Comparison of ENCODE assay signal across 8 cellular contexts in the genomic region with DNA sequence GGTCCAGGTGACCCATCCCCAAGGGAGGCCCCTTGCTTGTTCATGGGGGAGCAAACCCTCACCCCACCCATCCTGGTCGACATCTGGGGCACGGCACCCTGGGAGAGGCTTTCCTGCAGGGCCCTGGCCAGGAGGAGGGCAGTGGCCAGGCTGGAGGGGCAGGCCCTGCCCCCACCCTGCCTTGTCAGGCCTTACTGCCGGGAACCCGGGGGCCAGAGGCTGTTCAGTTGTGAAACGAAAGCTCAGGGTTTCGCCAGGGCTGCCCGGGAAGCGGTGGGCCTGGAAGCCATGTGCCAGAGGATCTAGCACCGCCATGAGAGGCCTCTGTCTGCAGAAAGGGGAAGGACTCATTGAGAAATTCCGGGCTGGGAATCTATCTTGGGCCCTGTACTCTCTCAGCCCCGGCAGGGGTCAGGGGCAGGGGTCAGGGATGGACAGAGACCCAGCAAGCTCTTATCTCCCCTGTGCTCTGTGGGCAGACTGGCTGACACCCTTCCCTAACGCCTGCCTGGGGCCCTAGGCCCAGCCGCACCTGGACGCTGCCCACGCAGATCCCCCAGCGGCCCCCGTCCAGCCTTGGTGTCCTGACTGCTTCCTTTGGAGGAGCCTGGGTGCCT. TPM values are rescaled to one million over a fixed set of nuclear protein-coding genes. Genes with fewer than 3 reads are reported as not detected.
DNase-seq lines count a peak whose midpoint lies in the region; ATAC-seq and TF ChIP-seq lines count a peak whose summit lies in the region.

No MANE protein-coding gene starts in this region.

- no peak overlapping the region for H3K27ac Mint-ChIP-seq in chondrocyte (ENCODE audit: unreplicated experiment)

- TF ChIP-seq CTCF in HL-60 (IDR thresholded peaks at IDR 0.05; ENCODE audit: insufficient read depth, low read length) = no peak
- TF ChIP-seq CTCF in heart right ventricle (IDR thresholded peaks at IDR 0.05) = peak in 1 of 9 donors; percentile 4
- TF ChIP-seq CTCF in chondrocyte (IDR thresholded peaks at IDR 0.05) = no peak

- DNase-seq in HL-60 (ENCODE audit: low read depth in 1 of 2, low spot score in 1 of 2) = peak in 1 of 2 experiments; percentile 88
- DNase-seq in activated CD8-positive, alpha-beta memory T cell treated with anti-CD3 and anti-CD28 coated beads for 24 hours = peak; percentile 71
- DNase-seq in heart right ventricle = peak; percentile 29 to 37
- no peak for DNase-seq in NAMALWA (ENCODE audit: low spot score)
- DNase-seq in chondrocyte (ENCODE audit: low spot score) = no peak

- H3K9me3 ChIP-seq in heart right ventricle = no peaks in the 10 kb centered on the region

- peaks cover 42 to 92% (median 77%) of the 10 kb centered on the region in 9 donors for H3K4me1 ChIP-seq in heart right ventricle

- no peak overlapping the region for H3K4me3 Mint-ChIP-seq in chondrocyte (ENCODE audit: unreplicated experiment)

- H3K4me3 ChIP-seq in HL-60 (replicated peaks; ENCODE audit: insufficient read depth, low read length) (no peak overlapping the region), heart right ventricle (peak overlapping the region in 6 of 10 donors; percentile 6 to 41 (median 31)), skin epidermis (no peak overlapping the region)

- no peaks in the 10 kb centered on the region for H3K9me3 Mint-ChIP-seq in chondrocyte (ENCODE audit: low read depth)

- peaks cover 18% of the 10 kb centered on the region for H3K4me1 Mint-ChIP-seq in chondrocyte (ENCODE audit: low read depth)

- H3K27me3 Mint-ChIP-seq in chondrocyte (ENCODE audit: low read depth) = no peaks in the 10 kb centered on the region

- ATAC-seq in heart right ventricle (no peak), HG02759 (IDR thresholded peaks at IDR 0.05; ENCODE audit: unreplicated experiment) (no peak), GM21576 (IDR thresholded peaks at IDR 0.05; ENCODE audit: unreplicated experiment) (no peak)

- intact Hi-C loops in heart right ventricle (cut with DNase I) = loop anchor here in 1 of 10 donors (5.0 kb wide), 1 partner anchor 35 kb away; no protein-coding TSS in a partner anchor

- peak overlapping the region; percentile 76 for H3K27ac ChIP-seq in HL-60 (replicated peaks)
- H3K27ac ChIP-seq in heart right ventricle = peak overlapping the region; percentile 14 to 99 (median 96)
- H3K27ac ChIP-seq in skin epidermis = peak overlapping the region in 20 of 21 experiments; percentile 43 to 98 (median 94)

- peaks cover 0 to 38% (median 16%) of the 10 kb centered on the region in 9 donors for H3K36me3 ChIP-seq in heart right ventricle

- H3K27me3 ChIP-seq in HL-60 (ENCODE audit: insufficient read depth, poor library complexity, severe bottlenecking) (no peaks in the 10 kb centered on the region), heart right ventricle (peaks cover 0 to 6% (median 0%) of the 10 kb centered on the region in 7 donors)

- peaks cover 1% of the 10 kb centered on the region for H3K36me3 Mint-ChIP-seq in chondrocyte (ENCODE audit: low read depth)

- WGBS in heart right ventricle, 2 donors = 49 to 61% methylated on average over 14 to 17 of the region's 17 CpGs

RNA-seq across cellular contexts. Expression of a gene that starts 6.3 kb away (rescaled TPM):
- total RNA-seq in heart right ventricle = 10 to 100 TPM; 27.4 to 81.6 (median 41.6) TPM
- 10 to 100 TPM; 43.9 to 62.0 TPM for polyA plus RNA-seq in heart right ventricle
- total RNA-seq in chondrocyte = 12.0 to 18.2 TPM (median 16.8 TPM) in 3 replicates

RNA-seq across cellular contexts. Expression of a gene that starts 45.7 kb away (rescaled TPM):
- total RNA-seq in heart right ventricle (under 1 TPM in 1 of 10 donors, not detected in 9; 0.11 TPM), chondrocyte (0.17 to 0.23 TPM in 2 of 3 replicates, not detected in the other)
- not detected for polyA plus RNA-seq in heart right ventricle

RNA-seq across cellular contexts. Expression of a gene that starts 48.4 kb away (rescaled TPM):
- total RNA-seq in heart right ventricle = 10 to 100 TPM; 13.0 to 32.5 (median 19.2) TPM
- 10 to 100 TPM; 11.0 to 90.0 TPM for polyA plus RNA-seq in heart right ventricle
- 44.3 to 117 TPM (median 49.9 TPM) in 3 replicates for total RNA-seq in chondrocyte

RNA-seq across cellular contexts. Expression of a gene that starts 48.6 kb away (rescaled TPM):
- 10 to 100 TPM in 9 of 10 donors, 1 to 10 TPM in 1; 9.6 to 19.8 (median 16.0) TPM for total RNA-seq in heart right ventricle
- 10 to 100 TPM in 1 of 2 donors, 1 to 10 TPM in 1; 9.7 to 10.4 TPM for polyA plus RNA-seq in heart right ventricle
- 18.7 to 27.3 TPM (median 20.6 TPM) in 3 replicates for total RNA-seq in chondrocyte

Comparison
In these comparisons a context has a peak if more than half of its experiments do, and no peak if none do; other contexts are left out.
1. DNase-seq: peak in activated CD8-positive, alpha-beta memory T cell treated with anti-CD3 and anti-CD28 coated beads for 24 hours (single experiment) and heart right ventricle (2 of 2); none in NAMALWA (single experiment) and chondrocyte (single experiment).
2. H3K4me3 ChIP-seq: peak in heart right ventricle (6 of 10); none in HL-60 (single experiment) and skin epidermis (0 of 7).
3. Peak in every context shown above with its lines, with median percentiles within 50 percentile points of each other: H3K27ac ChIP-seq.